Comparison of ENCODE assay signal across 16 cellular contexts in the genomic region with DNA sequence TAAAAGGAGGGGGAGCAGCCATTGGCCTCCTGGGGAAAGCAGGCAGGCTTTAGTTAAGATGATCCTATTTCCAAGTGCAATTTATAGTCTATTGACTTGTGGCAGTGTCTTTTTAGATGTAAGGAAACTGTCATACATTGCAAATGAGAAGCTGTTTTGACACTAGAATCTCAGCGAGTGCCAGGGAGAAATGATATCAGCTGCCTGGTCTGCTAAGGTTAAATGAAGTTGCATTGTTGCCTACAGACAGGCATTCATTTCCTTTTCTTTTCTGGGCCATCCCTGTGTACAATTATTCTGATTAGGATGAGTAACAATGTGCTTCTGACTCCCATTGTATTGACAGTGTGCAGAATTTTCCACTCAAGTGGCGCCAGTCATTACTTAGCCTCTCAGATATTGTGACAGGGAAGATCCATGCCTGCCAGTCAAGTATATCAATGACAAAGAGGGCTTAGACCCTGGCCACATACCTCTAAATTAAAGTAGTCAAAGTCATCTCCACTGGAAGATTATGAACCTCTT.
DNase-seq lines count a peak whose midpoint lies in the region.
"Had no signal": no experiment of that assay in that cellular context is flagged by ENCODE, and none has a peak within 500 bp of the region (broad histone marks: within the 10 kb centered on the region; RNA-seq: fewer than 3 reads in every experiment).

No MANE protein-coding gene starts in this region.

- DNase-seq in DMS53 (lab: John Stamatoyannopoulos, UW) (peak; percentile 5), DMS53 treated with DMSO at 0.1 percent for 48 hours (lab: John Stamatoyannopoulos, UW; ENCODE audit: unreplicated experiment) (no peak), NCI-H1930 (lab: John Stamatoyannopoulos, UW) (peak; percentile 28 to 49), NCI-H2227 (lab: John Stamatoyannopoulos, UW; ENCODE audit: unreplicated experiment) (peak; percentile 56), NCI-H748 treated with DMSO at 0.1 percent for 48 hours (lab: John Stamatoyannopoulos, UW) (peak; percentile 33), SHP77 treated with DMSO at 0.1 percent for 48 hours (lab: John Stamatoyannopoulos, UW) (no peak), SHP77 (lab: John Stamatoyannopoulos, UW) (no peak), putamen (ENCODE audit: low spot score) (no peak)
- DNase-seq: Caco-2; CD4-positive, CD25-positive, alpha-beta regulatory T cell; CD8-positive, alpha-beta T cell; DMS 273 treated with DMSO at 0.1 percent for 48 hours; DND-41; GM23248; H7; HCEC 1CT had no signal

Comparison
In these comparisons a context has a peak if more than half of its experiments do, and no peak if none do; other contexts are left out.
1. DNase-seq: peak in DMS53 (single experiment), NCI-H1930 (2 of 2), NCI-H2227 (single experiment) and NCI-H748 treated with DMSO at 0.1 percent for 48 hours (single experiment); none in DMS53 treated with DMSO at 0.1 percent for 48 hours (single experiment), SHP77 treated with DMSO at 0.1 percent for 48 hours (single experiment), SHP77 (0 of 2) and putamen (single experiment).